ENCODE assay signal across 1 cellular context in the genomic region with DNA sequence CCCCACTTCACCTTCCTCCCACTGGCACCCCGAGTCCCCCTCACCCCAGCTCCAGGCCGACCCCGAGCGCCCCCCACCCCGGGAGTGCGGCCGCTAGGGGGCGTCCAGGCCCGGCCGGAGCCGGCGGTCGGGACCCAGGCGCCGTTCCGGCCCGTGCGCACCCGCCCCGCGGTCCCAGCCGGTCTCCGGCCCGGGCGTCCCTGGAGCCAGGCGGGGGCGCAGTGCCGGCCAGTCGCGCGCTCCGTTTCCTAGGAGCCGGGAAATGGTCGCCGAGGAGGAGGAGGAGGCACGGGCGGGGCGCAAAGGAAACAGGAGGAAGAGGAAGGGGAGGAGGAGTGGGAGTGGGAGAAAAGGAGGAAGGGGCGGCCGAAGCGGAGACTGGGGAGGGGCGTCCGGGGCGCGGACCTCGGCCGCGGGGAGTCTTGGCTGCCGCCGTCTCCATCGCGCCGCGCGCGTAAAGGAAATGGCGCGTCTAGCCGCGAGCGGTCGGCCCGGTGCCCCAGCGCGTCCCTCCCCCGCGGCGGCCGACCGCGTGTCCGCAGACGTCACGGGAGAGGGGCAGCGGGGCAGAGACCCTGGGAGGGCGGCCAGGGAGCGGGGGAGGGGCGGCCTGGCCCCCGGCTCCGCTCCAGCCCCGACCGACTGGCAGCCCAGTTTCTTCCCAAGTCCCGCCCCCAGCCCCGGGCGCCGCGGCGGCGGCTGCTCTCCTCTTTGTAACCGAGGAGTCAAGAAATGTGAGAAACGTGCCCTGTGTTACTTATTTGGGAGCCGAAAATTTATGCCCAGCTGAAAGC.
A peak's percentile ranks its signal among the peaks of the same experiment; 100 is the strongest.
TF ChIP-seq lines count a peak whose summit lies in the region.

No MANE protein-coding gene starts in this region.

TF ChIP-seq in K562, 482 proteins besides CTCF, POLR2A, EP300 and RAD21 (continued from another document and continues in another):
- TF ChIP-seq, protein P1, sequence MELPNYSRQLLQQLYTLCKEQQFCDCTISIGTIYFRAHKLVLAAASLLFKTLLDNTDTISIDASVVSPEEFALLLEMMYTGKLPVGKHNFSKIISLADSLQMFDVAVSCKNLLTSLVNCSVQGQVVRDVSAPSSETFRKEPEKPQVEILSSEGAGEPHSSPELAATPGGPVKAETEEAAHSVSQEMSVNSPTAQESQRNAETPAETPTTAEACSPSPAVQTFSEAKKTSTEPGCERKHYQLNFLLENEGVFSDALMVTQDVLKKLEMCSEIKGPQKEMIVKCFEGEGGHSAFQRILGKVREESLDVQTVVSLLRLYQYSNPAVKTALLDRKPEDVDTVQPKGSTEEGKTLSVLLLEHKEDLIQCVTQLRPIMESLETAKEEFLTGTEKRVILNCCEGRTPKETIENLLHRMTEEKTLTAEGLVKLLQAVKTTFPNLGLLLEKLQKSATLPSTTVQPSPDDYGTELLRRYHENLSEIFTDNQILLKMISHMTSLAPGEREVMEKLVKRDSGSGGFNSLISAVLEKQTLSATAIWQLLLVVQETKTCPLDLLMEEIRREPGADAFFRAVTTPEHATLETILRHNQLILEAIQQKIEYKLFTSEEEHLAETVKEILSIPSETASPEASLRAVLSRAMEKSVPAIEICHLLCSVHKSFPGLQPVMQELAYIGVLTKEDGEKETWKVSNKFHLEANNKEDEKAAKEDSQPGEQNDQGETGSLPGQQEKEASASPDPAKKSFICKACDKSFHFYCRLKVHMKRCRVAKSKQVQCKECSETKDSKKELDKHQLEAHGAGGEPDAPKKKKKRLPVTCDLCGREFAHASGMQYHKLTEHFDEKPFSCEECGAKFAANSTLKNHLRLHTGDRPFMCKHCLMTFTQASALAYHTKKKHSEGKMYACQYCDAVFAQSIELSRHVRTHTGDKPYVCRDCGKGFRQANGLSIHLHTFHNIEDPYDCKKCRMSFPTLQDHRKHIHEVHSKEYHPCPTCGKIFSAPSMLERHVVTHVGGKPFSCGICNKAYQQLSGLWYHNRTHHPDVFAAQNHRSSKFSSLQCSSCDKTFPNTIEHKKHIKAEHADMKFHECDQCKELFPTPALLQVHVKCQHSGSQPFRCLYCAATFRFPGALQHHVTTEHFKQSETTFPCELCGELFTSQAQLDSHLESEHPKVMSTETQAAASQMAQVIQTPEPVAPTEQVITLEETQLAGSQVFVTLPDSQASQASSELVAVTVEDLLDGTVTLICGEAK (IDR thresholded peaks at IDR 0.05), result no peak
- TF ChIP-seq, protein P1 (CRISPR knock-in tag; IDR thresholded peaks at IDR 0.05), result no peak
- TF ChIP-seq, protein P2, sequence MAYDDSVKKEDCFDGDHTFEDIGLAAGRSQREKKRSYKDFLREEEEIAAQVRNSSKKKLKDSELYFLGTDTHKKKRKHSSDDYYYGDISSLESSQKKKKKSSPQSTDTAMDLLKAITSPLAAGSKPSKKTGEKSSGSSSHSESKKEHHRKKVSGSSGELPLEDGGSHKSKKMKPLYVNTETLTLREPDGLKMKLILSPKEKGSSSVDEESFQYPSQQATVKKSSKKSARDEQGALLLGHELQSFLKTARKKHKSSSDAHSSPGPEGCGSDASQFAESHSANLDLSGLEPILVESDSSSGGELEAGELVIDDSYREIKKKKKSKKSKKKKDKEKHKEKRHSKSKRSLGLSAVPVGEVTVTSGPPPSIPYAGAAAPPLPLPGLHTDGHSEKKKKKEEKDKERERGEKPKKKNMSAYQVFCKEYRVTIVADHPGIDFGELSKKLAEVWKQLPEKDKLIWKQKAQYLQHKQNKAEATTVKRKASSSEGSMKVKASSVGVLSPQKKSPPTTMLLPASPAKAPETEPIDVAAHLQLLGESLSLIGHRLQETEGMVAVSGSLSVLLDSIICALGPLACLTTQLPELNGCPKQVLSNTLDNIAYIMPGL (CRISPR knock-in tag; IDR thresholded peaks at IDR 0.05), result peak; percentile 75; the same call in 1 of the 2 replicates
- TF ChIP-seq U2AF1 (optimal IDR thresholded peaks at IDR 0.05; ENCODE audit: low read depth, low read length) (no peak), POLR2B (IDR thresholded peaks at IDR 0.05; ENCODE audit: low read depth, partially characterized antibody) (peak; percentile 56), PHF20 (IDR thresholded peaks at IDR 0.05; ENCODE audit: partially characterized antibody) (peak; percentile 45), CTBP1 (IDR thresholded peaks at IDR 0.05; ENCODE audit: borderline replicate concordance) (peak; percentile 97), MCM2 (IDR thresholded peaks at IDR 0.05; ENCODE audit: low read depth) (no peak), NEUROD1 (IDR thresholded peaks at IDR 0.05; ENCODE audit: borderline replicate concordance, low read depth, low read length, partially characterized antibody) (peak; percentile 34), TRIM28 (IDR thresholded peaks at IDR 0.05) (no peak), EP400 (IDR thresholded peaks at IDR 0.05) (peak; percentile 77; the same call in 1 of the 2 replicates), ZNF282 (CRISPR knock-in tag; IDR thresholded peaks at IDR 0.05) (0 out of 2 replicates have a peak, but pooled peaks have one; percentile 27), MAZ (CRISPR knock-in tag; conservative IDR thresholded peaks at IDR 0.05 in 1 of 2, IDR thresholded peaks at IDR 0.05 in 1 of 2) (peak in 1 of 2 experiments; percentile 75; a peak in 2 of 4 replicates), CREB1 (IDR thresholded peaks at IDR 0.05) (no peak), CREB1 (CRISPR knock-in tag; IDR thresholded peaks at IDR 0.05) (0 out of 2 replicates have a peak, but pooled peaks have one; percentile 43), FOXK1 (CRISPR knock-in tag; IDR thresholded peaks at IDR 0.05; ENCODE audit: borderline replicate concordance) (no peak), MAFF (IDR thresholded peaks at IDR 0.05; ENCODE audit: low read length) (no peak), STAT5B (CRISPR knock-in tag; IDR thresholded peaks at IDR 0.05) (no peak), ZNF589 (CRISPR knock-in tag; IDR thresholded peaks at IDR 0.05; ENCODE audit: low read depth) (0 out of 2 replicates have a peak, but pooled peaks have one; percentile 25), CAMTA2 (CRISPR knock-in tag; conservative IDR thresholded peaks at IDR 0.05) (no peak), FUS (optimal IDR thresholded peaks at IDR 0.05; ENCODE audit: low read depth, low read length) (no peak), BRD4 (IDR thresholded peaks at IDR 0.05) (peak; percentile 81; the same call in 1 of the 2 replicates), SRSF9 (IDR thresholded peaks at IDR 0.05; ENCODE audit: borderline replicate concordance, low read depth, low read length) (no peak), RB1 (IDR thresholded peaks at IDR 0.05; ENCODE audit: low read depth) (peak; percentile 85)
- TF ChIP-seq, protein P3, sequence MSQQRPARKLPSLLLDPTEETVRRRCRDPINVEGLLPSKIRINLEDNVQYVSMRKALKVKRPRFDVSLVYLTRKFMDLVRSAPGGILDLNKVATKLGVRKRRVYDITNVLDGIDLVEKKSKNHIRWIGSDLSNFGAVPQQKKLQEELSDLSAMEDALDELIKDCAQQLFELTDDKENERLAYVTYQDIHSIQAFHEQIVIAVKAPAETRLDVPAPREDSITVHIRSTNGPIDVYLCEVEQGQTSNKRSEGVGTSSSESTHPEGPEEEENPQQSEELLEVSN (IDR thresholded peaks at IDR 0.05; ENCODE audit: borderline replicate concordance in 1 of 2, extremely low read depth in 1 of 2, insufficient read depth in 1 of 2, insufficient read length in 1 of 2, low read depth in 1 of 2, low read length in 1 of 2, poor library complexity in 1 of 2, severe bottlenecking in 1 of 2), result peak in 1 of 2 experiments; percentile 54
- TF ChIP-seq, protein P4, sequence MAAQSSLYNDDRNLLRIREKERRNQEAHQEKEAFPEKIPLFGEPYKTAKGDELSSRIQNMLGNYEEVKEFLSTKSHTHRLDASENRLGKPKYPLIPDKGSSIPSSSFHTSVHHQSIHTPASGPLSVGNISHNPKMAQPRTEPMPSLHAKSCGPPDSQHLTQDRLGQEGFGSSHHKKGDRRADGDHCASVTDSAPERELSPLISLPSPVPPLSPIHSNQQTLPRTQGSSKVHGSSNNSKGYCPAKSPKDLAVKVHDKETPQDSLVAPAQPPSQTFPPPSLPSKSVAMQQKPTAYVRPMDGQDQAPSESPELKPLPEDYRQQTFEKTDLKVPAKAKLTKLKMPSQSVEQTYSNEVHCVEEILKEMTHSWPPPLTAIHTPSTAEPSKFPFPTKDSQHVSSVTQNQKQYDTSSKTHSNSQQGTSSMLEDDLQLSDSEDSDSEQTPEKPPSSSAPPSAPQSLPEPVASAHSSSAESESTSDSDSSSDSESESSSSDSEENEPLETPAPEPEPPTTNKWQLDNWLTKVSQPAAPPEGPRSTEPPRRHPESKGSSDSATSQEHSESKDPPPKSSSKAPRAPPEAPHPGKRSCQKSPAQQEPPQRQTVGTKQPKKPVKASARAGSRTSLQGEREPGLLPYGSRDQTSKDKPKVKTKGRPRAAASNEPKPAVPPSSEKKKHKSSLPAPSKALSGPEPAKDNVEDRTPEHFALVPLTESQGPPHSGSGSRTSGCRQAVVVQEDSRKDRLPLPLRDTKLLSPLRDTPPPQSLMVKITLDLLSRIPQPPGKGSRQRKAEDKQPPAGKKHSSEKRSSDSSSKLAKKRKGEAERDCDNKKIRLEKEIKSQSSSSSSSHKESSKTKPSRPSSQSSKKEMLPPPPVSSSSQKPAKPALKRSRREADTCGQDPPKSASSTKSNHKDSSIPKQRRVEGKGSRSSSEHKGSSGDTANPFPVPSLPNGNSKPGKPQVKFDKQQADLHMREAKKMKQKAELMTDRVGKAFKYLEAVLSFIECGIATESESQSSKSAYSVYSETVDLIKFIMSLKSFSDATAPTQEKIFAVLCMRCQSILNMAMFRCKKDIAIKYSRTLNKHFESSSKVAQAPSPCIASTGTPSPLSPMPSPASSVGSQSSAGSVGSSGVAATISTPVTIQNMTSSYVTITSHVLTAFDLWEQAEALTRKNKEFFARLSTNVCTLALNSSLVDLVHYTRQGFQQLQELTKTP (IDR thresholded peaks at IDR 0.05; ENCODE audit: low read depth in 1 of 2, partially characterized antibody in 2 of 2), result no peak
- TF ChIP-seq, protein P5, sequence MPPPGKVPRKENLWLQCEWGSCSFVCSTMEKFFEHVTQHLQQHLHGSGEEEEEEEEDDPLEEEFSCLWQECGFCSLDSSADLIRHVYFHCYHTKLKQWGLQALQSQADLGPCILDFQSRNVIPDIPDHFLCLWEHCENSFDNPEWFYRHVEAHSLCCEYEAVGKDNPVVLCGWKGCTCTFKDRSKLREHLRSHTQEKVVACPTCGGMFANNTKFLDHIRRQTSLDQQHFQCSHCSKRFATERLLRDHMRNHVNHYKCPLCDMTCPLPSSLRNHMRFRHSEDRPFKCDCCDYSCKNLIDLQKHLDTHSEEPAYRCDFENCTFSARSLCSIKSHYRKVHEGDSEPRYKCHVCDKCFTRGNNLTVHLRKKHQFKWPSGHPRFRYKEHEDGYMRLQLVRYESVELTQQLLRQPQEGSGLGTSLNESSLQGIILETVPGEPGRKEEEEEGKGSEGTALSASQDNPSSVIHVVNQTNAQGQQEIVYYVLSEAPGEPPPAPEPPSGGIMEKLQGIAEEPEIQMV (tag; conservative IDR thresholded peaks at IDR 0.05; ENCODE audit: low read depth), result no peak
- TF ChIP-seq, protein P6, sequence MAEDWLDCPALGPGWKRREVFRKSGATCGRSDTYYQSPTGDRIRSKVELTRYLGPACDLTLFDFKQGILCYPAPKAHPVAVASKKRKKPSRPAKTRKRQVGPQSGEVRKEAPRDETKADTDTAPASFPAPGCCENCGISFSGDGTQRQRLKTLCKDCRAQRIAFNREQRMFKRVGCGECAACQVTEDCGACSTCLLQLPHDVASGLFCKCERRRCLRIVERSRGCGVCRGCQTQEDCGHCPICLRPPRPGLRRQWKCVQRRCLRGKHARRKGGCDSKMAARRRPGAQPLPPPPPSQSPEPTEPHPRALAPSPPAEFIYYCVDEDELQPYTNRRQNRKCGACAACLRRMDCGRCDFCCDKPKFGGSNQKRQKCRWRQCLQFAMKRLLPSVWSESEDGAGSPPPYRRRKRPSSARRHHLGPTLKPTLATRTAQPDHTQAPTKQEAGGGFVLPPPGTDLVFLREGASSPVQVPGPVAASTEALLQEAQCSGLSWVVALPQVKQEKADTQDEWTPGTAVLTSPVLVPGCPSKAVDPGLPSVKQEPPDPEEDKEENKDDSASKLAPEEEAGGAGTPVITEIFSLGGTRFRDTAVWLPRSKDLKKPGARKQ (CRISPR knock-in tag; IDR thresholded peaks at IDR 0.05), result no peak
- TF ChIP-seq, protein P7, sequence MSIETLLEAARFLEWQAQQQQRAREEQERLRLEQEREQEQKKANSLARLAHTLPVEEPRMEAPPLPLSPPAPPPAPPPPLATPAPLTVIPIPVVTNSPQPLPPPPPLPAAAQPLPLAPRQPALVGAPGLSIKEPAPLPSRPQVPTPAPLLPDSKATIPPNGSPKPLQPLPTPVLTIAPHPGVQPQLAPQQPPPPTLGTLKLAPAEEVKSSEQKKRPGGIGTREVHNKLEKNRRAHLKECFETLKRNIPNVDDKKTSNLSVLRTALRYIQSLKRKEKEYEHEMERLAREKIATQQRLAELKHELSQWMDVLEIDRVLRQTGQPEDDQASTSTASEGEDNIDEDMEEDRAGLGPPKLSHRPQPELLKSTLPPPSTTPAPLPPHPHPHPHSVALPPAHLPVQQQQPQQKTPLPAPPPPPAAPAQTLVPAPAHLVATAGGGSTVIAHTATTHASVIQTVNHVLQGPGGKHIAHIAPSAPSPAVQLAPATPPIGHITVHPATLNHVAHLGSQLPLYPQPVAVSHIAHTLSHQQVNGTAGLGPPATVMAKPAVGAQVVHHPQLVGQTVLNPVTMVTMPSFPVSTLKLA (conservative IDR thresholded peaks at IDR 0.05), result peak; percentile 6 to 58; a peak in 3 of 4 replicates
- TF ChIP-seq, protein P8, sequence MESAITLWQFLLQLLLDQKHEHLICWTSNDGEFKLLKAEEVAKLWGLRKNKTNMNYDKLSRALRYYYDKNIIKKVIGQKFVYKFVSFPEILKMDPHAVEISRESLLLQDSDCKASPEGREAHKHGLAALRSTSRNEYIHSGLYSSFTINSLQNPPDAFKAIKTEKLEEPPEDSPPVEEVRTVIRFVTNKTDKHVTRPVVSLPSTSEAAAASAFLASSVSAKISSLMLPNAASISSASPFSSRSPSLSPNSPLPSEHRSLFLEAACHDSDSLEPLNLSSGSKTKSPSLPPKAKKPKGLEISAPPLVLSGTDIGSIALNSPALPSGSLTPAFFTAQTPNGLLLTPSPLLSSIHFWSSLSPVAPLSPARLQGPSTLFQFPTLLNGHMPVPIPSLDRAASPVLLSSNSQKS (CRISPR knock-in tag; IDR thresholded peaks at IDR 0.05), result no peak
